1 cellular context compared by ENCODE assay signal in the genomic region with DNA sequence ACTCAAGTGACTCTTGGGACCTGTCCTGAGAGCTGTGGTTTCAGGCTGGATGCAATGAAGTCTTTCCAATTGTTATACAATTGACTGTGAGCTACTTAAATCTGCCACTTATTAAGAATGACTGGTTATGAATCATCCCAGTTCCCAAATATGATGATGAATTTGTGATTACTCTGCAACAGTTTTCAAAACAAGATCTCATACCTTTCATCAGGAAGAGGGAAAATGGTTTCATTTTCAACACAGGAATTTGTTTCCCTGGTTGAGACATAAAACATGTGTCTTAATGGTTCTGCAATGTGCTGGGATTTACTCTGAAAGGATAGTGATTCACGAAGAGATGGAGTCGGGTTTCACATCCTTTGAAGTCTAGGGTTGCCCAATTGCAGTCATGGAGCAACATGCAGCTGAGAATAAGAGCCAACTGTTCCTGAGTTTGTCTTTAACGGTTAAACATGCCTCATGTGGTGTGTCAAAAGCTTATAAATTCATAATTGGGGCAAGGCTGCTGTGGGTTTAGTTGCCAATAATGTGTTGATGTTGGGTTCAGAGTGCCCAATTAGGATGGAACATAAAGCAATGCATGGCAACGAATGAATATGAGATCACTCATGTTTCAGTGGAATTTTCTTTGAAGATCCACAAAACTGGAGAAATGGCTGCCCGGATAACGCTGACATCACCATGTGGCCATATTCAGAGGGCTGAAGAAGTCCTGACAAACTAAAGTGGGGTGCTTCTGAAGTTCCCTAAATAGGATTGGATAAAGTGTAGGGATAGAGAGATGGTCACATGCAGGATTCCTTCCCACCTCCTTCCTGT.
A peak's percentile ranks its signal among the peaks of the same experiment; 100 is the strongest.
TF ChIP-seq lines count a peak whose summit lies in the region.

No MANE protein-coding gene starts in this region.

TF ChIP-seq in HepG2, 621 proteins besides CTCF, POLR2A, EP300 and RAD21 (continued from another document and continues in another):
- TF ChIP-seq, protein P1, sequence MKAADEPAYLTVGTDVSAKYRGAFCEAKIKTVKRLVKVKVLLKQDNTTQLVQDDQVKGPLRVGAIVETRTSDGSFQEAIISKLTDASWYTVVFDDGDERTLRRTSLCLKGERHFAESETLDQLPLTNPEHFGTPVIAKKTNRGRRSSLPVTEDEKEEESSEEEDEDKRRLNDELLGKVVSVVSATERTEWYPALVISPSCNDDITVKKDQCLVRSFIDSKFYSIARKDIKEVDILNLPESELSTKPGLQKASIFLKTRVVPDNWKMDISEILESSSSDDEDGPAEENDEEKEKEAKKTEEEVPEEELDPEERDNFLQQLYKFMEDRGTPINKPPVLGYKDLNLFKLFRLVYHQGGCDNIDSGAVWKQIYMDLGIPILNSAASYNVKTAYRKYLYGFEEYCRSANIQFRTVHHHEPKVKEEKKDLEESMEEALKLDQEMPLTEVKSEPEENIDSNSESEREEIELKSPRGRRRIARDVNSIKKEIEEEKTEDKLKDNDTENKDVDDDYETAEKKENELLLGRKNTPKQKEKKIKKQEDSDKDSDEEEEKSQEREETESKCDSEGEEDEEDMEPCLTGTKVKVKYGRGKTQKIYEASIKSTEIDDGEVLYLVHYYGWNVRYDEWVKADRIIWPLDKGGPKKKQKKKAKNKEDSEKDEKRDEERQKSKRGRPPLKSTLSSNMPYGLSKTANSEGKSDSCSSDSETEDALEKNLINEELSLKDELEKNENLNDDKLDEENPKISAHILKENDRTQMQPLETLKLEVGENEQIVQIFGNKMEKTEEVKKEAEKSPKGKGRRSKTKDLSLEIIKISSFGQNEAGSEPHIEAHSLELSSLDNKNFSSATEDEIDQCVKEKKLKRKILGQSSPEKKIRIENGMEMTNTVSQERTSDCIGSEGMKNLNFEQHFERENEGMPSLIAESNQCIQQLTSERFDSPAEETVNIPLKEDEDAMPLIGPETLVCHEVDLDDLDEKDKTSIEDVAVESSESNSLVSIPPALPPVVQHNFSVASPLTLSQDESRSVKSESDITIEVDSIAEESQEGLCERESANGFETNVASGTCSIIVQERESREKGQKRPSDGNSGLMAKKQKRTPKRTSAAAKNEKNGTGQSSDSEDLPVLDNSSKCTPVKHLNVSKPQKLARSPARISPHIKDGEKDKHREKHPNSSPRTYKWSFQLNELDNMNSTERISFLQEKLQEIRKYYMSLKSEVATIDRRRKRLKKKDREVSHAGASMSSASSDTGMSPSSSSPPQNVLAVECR (CRISPR knock-in tag; IDR thresholded peaks at IDR 0.05; ENCODE audit: borderline replicate concordance): peak; percentile 73; the same call in 1 of the 2 replicates
- TF ChIP-seq, protein P2, sequence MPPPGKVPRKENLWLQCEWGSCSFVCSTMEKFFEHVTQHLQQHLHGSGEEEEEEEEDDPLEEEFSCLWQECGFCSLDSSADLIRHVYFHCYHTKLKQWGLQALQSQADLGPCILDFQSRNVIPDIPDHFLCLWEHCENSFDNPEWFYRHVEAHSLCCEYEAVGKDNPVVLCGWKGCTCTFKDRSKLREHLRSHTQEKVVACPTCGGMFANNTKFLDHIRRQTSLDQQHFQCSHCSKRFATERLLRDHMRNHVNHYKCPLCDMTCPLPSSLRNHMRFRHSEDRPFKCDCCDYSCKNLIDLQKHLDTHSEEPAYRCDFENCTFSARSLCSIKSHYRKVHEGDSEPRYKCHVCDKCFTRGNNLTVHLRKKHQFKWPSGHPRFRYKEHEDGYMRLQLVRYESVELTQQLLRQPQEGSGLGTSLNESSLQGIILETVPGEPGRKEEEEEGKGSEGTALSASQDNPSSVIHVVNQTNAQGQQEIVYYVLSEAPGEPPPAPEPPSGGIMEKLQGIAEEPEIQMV (CRISPR knock-in tag; IDR thresholded peaks at IDR 0.05; ENCODE audit: low read depth): peak; percentile 18; the same call in 1 of the 2 replicates
- 0 out of 2 replicates have a peak, but pooled peaks have one; percentile 24 for TF ChIP-seq ZNF879 (CRISPR knock-in tag; IDR thresholded peaks at IDR 0.05)
- TF ChIP-seq, protein P3, sequence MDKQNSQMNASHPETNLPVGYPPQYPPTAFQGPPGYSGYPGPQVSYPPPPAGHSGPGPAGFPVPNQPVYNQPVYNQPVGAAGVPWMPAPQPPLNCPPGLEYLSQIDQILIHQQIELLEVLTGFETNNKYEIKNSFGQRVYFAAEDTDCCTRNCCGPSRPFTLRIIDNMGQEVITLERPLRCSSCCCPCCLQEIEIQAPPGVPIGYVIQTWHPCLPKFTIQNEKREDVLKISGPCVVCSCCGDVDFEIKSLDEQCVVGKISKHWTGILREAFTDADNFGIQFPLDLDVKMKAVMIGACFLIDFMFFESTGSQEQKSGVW (CRISPR knock-in tag; IDR thresholded peaks at IDR 0.05; ENCODE audit: borderline replicate concordance): no peak
- no peak; the same call in 1 of the 2 replicates for TF ChIP-seq ZNF720 (CRISPR knock-in tag; IDR thresholded peaks at IDR 0.05)
- TF ChIP-seq TOPORS (CRISPR knock-in tag; IDR thresholded peaks at IDR 0.05): no peak
- TF ChIP-seq RXRA (CRISPR knock-in tag; IDR thresholded peaks at IDR 0.05): peak; percentile 69; the same call in 1 of the 2 replicates
- TF ChIP-seq SIN3B (IDR thresholded peaks at IDR 0.05; ENCODE audit: low read length): no peak; the same call in 1 of the 2 replicates
- TF ChIP-seq, protein P4, sequence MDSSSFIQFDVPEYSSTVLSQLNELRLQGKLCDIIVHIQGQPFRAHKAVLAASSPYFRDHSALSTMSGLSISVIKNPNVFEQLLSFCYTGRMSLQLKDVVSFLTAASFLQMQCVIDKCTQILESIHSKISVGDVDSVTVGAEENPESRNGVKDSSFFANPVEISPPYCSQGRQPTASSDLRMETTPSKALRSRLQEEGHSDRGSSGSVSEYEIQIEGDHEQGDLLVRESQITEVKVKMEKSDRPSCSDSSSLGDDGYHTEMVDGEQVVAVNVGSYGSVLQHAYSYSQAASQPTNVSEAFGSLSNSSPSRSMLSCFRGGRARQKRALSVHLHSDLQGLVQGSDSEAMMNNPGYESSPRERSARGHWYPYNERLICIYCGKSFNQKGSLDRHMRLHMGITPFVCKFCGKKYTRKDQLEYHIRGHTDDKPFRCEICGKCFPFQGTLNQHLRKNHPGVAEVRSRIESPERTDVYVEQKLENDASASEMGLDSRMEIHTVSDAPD (CRISPR knock-in tag; IDR thresholded peaks at IDR 0.05): no peak; the same call in none of the 2 replicates
- 0 out of 2 replicates have a peak, but pooled peaks have one; percentile 19 for TF ChIP-seq TGIF2 (CRISPR knock-in tag; IDR thresholded peaks at IDR 0.05)
- peak; percentile 80 for TF ChIP-seq HNF4A (CRISPR knock-in tag; IDR thresholded peaks at IDR 0.05)
- TF ChIP-seq, protein P5, sequence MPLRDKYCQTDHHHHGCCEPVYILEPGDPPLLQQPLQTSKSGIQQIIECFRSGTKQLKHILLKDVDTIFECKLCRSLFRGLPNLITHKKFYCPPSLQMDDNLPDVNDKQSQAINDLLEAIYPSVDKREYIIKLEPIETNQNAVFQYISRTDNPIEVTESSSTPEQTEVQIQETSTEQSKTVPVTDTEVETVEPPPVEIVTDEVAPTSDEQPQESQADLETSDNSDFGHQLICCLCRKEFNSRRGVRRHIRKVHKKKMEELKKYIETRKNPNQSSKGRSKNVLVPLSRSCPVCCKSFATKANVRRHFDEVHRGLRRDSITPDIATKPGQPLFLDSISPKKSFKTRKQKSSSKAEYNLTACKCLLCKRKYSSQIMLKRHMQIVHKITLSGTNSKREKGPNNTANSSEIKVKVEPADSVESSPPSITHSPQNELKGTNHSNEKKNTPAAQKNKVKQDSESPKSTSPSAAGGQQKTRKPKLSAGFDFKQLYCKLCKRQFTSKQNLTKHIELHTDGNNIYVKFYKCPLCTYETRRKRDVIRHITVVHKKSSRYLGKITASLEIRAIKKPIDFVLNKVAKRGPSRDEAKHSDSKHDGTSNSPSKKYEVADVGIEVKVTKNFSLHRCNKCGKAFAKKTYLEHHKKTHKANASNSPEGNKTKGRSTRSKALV (CRISPR knock-in tag; IDR thresholded peaks at IDR 0.05): no peak
- TF ChIP-seq ZNF230 (CRISPR knock-in tag; IDR thresholded peaks at IDR 0.05): peak; percentile 42
- TF ChIP-seq ZFP41 (CRISPR knock-in tag; IDR thresholded peaks at IDR 0.05; ENCODE audit: borderline replicate concordance): no peak
- no peak for TF ChIP-seq NBN (conservative IDR thresholded peaks at IDR 0.05)
- TF ChIP-seq SMAD3 (CRISPR knock-in tag; IDR thresholded peaks at IDR 0.05): peak; percentile 96
- TF ChIP-seq, protein P6, sequence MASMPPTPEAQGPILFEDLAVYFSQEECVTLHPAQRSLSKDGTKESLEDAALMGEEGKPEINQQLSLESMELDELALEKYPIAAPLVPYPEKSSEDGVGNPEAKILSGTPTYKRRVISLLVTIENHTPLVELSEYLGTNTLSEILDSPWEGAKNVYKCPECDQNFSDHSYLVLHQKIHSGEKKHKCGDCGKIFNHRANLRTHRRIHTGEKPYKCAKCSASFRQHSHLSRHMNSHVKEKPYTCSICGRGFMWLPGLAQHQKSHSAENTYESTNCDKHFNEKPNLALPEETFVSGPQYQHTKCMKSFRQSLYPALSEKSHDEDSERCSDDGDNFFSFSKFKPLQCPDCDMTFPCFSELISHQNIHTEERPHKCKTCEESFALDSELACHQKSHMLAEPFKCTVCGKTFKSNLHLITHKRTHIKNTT (CRISPR knock-in tag; IDR thresholded peaks at IDR 0.05): no peak
- no peak; the same call in 1 of the 2 replicates for TF ChIP-seq RFX5 (IDR thresholded peaks at IDR 0.05; ENCODE audit: low read depth, low read length)
- TF ChIP-seq, protein P7, sequence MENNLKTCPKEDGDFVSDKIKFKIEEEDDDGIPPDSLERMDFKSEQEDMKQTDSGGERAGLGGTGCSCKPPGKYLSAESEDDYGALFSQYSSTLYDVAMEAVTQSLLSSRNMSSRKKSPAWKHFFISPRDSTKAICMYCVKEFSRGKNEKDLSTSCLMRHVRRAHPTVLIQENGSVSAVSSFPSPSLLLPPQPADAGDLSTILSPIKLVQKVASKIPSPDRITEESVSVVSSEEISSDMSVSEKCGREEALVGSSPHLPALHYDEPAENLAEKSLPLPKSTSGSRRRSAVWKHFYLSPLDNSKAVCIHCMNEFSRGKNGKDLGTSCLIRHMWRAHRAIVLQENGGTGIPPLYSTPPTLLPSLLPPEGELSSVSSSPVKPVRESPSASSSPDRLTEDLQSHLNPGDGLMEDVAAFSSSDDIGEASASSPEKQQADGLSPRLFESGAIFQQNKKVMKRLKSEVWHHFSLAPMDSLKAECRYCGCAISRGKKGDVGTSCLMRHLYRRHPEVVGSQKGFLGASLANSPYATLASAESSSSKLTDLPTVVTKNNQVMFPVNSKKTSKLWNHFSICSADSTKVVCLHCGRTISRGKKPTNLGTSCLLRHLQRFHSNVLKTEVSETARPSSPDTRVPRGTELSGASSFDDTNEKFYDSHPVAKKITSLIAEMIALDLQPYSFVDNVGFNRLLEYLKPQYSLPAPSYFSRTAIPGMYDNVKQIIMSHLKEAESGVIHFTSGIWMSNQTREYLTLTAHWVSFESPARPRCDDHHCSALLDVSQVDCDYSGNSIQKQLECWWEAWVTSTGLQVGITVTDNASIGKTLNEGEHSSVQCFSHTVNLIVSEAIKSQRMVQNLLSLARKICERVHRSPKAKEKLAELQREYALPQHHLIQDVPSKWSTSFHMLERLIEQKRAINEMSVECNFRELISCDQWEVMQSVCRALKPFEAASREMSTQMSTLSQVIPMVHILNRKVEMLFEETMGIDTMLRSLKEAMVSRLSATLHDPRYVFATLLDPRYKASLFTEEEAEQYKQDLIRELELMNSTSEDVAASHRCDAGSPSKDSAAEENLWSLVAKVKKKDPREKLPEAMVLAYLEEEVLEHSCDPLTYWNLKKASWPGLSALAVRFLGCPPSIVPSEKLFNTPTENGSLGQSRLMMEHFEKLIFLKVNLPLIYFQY (CRISPR knock-in tag; IDR thresholded peaks at IDR 0.05; ENCODE audit: borderline replicate concordance): no peak
- peak; percentile 88; the same call in 1 of the 2 replicates for TF ChIP-seq FOXO1 (CRISPR knock-in tag; IDR thresholded peaks at IDR 0.05)
- TF ChIP-seq SALL2 (CRISPR knock-in tag; IDR thresholded peaks at IDR 0.05): 0 out of 2 replicates have a peak, but pooled peaks have one; percentile 23
- 0 out of 2 replicates have a peak, but pooled peaks have one; percentile 45 for TF ChIP-seq MEIS1 (CRISPR knock-in tag; IDR thresholded peaks at IDR 0.05; ENCODE audit: borderline replicate concordance)
- TF ChIP-seq TEAD3 (CRISPR knock-in tag; optimal IDR thresholded peaks at IDR 0.05; ENCODE audit: borderline replicate concordance): peak; percentile 81
- TF ChIP-seq ZNF777 (CRISPR knock-in tag; IDR thresholded peaks at IDR 0.05): no peak
- TF ChIP-seq CCAR2 (optimal IDR thresholded peaks at IDR 0.05; ENCODE audit: low read depth, low read length): no peak
- TF ChIP-seq REL (CRISPR knock-in tag; conservative IDR thresholded peaks at IDR 0.05): no peak
- TF ChIP-seq RFXAP (CRISPR knock-in tag; IDR thresholded peaks at IDR 0.05; ENCODE audit: borderline replicate concordance): peak; percentile 27
- no peak for TF ChIP-seq RAD51 (IDR thresholded peaks at IDR 0.05; ENCODE audit: borderline replicate concordance)
- TF ChIP-seq ETV6 (CRISPR knock-in tag; conservative IDR thresholded peaks at IDR 0.05): no peak
- TF ChIP-seq, protein P8, sequence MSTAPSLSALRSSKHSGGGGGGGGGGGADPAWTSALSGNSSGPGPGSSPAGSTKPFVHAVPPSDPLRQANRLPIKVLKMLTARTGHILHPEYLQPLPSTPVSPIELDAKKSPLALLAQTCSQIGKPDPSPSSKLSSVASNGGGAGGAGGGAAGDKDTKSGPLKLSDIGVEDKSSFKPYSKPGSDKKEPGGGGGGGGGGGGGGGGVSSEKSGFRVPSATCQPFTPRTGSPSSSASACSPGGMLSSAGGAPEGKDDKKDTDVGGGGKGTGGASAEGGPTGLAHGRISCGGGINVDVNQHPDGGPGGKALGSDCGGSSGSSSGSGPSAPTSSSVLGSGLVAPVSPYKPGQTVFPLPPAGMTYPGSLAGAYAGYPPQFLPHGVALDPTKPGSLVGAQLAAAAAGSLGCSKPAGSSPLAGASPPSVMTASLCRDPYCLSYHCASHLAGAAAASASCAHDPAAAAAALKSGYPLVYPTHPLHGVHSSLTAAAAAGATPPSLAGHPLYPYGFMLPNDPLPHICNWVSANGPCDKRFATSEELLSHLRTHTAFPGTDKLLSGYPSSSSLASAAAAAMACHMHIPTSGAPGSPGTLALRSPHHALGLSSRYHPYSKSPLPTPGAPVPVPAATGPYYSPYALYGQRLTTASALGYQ (CRISPR knock-in tag; IDR thresholded peaks at IDR 0.05): peak; percentile 82; the same call in 1 of the 2 replicates
- TF ChIP-seq HNRNPLL (IDR thresholded peaks at IDR 0.05; ENCODE audit: low read depth, low read length, poor library complexity, severe bottlenecking): no peak
- TF ChIP-seq ZNF510 (CRISPR knock-in tag; IDR thresholded peaks at IDR 0.05; ENCODE audit: low read depth): peak; percentile 92; the same call in 1 of the 2 replicates
- peak; percentile 88; the same call in 1 of the 2 replicates for TF ChIP-seq CC2D1A (CRISPR knock-in tag; IDR thresholded peaks at IDR 0.05)
- peak; percentile 92 for TF ChIP-seq MED1 (CRISPR knock-in tag; IDR thresholded peaks at IDR 0.05)
- TF ChIP-seq PHF21A (CRISPR knock-in tag; IDR thresholded peaks at IDR 0.05): peak; percentile 94
